ENCODE assay signal across 11 cellular contexts in the genomic region with DNA sequence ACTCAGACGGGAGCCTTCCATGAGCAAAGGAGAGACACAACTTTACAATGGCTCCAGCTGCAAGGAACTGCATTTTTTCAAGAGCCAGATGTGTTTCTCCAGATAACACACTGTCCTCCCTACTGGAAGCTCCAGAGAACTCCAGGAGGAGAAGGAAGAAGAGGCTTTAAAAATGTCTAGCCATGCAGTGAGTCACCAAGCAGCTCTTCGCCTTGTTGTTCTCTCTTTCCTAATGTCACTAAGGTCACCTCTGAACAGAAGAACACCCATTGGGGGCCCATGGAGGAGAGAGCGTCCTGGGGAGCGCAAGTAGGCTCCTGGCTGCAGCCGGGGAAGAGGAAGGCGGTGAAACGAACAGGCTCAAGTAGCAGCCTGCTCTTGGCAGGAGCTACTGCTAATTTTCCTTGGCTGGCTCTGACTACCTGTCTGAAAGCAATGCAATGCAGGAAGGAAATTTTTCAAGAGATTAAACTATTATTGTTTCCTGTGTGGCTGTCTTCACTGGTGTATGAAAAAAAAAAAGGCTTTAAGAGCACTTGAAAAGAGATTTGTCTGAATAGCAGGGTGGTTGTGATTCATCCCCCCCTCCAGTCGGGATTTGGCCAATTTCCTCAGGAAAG.
A peak's percentile ranks its signal among the peaks of the same experiment; 100 is the strongest.
DNase-seq lines count a peak whose midpoint lies in the region; ATAC-seq and TF ChIP-seq lines count a peak whose summit lies in the region.
"Had no signal": no experiment of that assay in that cellular context is flagged by ENCODE, and none has a peak within 500 bp of the region (broad histone marks: within the 10 kb centered on the region; RNA-seq: fewer than 3 reads in every experiment).

No MANE protein-coding gene starts in this region.

- no peaks in the 10 kb centered on the region for H3K36me3 Mint-ChIP-seq in endothelial cell (ENCODE audit: low read depth, unreplicated experiment)
- no peaks in the 10 kb centered on the region for H3K36me3 Mint-ChIP-seq in activated CD4-positive, alpha-beta T cell treated with anti-CD3 and anti-CD28 coated beads for 36 hours (ENCODE audit: low read depth)
- H3K36me3 Mint-ChIP-seq: natural killer cell treated with Interleukin-12 subunit alpha and Interleukin-12 subunit beta and Interleukin-15 and Interleukin-18, amount 100 ng/mL, for 72 hours had no signal

- ATAC-seq in activated CD4-positive, alpha-beta T cell treated with anti-CD3 and anti-CD28 coated beads for 36 hours = no peak
- ATAC-seq: natural killer cell treated with Interleukin-12 subunit alpha and Interleukin-12 subunit beta and Interleukin-15 and Interleukin-18, amount 100 ng/mL, for 72 hours had no signal

- peaks cover 5% of the 10 kb centered on the region for H3K27me3 Mint-ChIP-seq in endothelial cell (ENCODE audit: unreplicated experiment)
- H3K27me3 Mint-ChIP-seq in activated CD4-positive, alpha-beta T cell treated with anti-CD3 and anti-CD28 coated beads for 36 hours = peaks cover 10% of the 10 kb centered on the region

- H3K9me3 Mint-ChIP-seq in endothelial cell (ENCODE audit: unreplicated experiment) = no peaks in the 10 kb centered on the region
- H3K9me3 Mint-ChIP-seq in activated CD4-positive, alpha-beta T cell treated with anti-CD3 and anti-CD28 coated beads for 36 hours (ENCODE audit: low read depth) = no peaks in the 10 kb centered on the region
- H3K9me3 Mint-ChIP-seq: natural killer cell treated with Interleukin-12 subunit alpha and Interleukin-12 subunit beta and Interleukin-15 and Interleukin-18, amount 100 ng/mL, for 72 hours had no signal

- POLR2A ChIA-PET in activated CD4-positive, alpha-beta T cell treated with anti-CD3 and anti-CD28 coated beads for 36 hours (lab: Charles Lee) = interaction anchor here (0.6 kb wide), 1 partner anchor 51 kb away, joined by 3 read pairs; no protein-coding TSS in a partner anchor

- H3K27ac Mint-ChIP-seq in endothelial cell (ENCODE audit: unreplicated experiment) = no peak overlapping the region
- no peak overlapping the region for H3K27ac Mint-ChIP-seq in activated CD4-positive, alpha-beta T cell treated with anti-CD3 and anti-CD28 coated beads for 36 hours
- H3K27ac Mint-ChIP-seq: natural killer cell treated with Interleukin-12 subunit alpha and Interleukin-12 subunit beta and Interleukin-15 and Interleukin-18, amount 100 ng/mL, for 72 hours had no signal

- no peak for TF ChIP-seq CTCF in endothelial cell (IDR thresholded peaks at IDR 0.05; ENCODE audit: unreplicated experiment)

- no peak overlapping the region for H3K4me3 Mint-ChIP-seq in endothelial cell (ENCODE audit: unreplicated experiment)
- H3K4me3 Mint-ChIP-seq in activated CD4-positive, alpha-beta T cell treated with anti-CD3 and anti-CD28 coated beads for 36 hours = no peak overlapping the region
- H3K4me3 Mint-ChIP-seq: natural killer cell treated with Interleukin-12 subunit alpha and Interleukin-12 subunit beta and Interleukin-15 and Interleukin-18, amount 100 ng/mL, for 72 hours had no signal

- CTCF ChIA-PET in activated CD4-positive, alpha-beta T cell treated with anti-CD3 and anti-CD28 coated beads for 36 hours (lab: Charles Lee) = interaction anchor here (0.7 to 1.1 kb wide), 2 partner anchors 102 to 1779 kb away, joined by 3 read pairs; no protein-coding TSS in a partner anchor

- DNase-seq in DMS79 treated with DMSO at 0.1 percent for 48 hours (lab: John Stamatoyannopoulos, UW) (peak; percentile 96), NCI-H187 treated with DMSO at 0.1 percent for 48 hours (lab: John Stamatoyannopoulos, UW) (peak; percentile 48), brain pericyte (ENCODE audit: low read depth, low spot score) (peak; percentile 53), non-pigmented ciliary epithelial cell (ENCODE audit: low read depth) (peak; percentile 17), T-helper 1 cell (no peak), endothelial cell (ENCODE audit: low spot score) (no peak), inferior parietal cortex (ENCODE audit: extremely low spot score) (no peak)
- no peak for DNase-seq in activated CD4-positive, alpha-beta T cell treated with anti-CD3 and anti-CD28 coated beads for 36 hours
- DNase-seq: NCI-H774, T-helper 9 cell had no signal

- intact Hi-C loops in activated CD4-positive, alpha-beta T cell treated with anti-CD3 and anti-CD28 coated beads for 36 hours (cut with DNase I, micrococcal nuclease) = no loop called here

- peaks cover 7% of the 10 kb centered on the region for H3K4me1 Mint-ChIP-seq in endothelial cell (ENCODE audit: unreplicated experiment)
- no peaks in the 10 kb centered on the region for H3K4me1 Mint-ChIP-seq in activated CD4-positive, alpha-beta T cell treated with anti-CD3 and anti-CD28 coated beads for 36 hours

Comparison
In these comparisons a context has a peak if more than half of its experiments do, and no peak if none do; other contexts are left out.
1. DNase-seq: peak in DMS79 treated with DMSO at 0.1 percent for 48 hours (single experiment), NCI-H187 treated with DMSO at 0.1 percent for 48 hours (single experiment), brain pericyte (single experiment) and non-pigmented ciliary epithelial cell (single experiment); none in T-helper 1 cell (0 of 5), endothelial cell (single experiment), inferior parietal cortex (single experiment) and activated CD4-positive, alpha-beta T cell treated with anti-CD3 and anti-CD28 coated beads for 36 hours (single experiment).